ENCODE assay signal across 1 cellular context in the genomic region with DNA sequence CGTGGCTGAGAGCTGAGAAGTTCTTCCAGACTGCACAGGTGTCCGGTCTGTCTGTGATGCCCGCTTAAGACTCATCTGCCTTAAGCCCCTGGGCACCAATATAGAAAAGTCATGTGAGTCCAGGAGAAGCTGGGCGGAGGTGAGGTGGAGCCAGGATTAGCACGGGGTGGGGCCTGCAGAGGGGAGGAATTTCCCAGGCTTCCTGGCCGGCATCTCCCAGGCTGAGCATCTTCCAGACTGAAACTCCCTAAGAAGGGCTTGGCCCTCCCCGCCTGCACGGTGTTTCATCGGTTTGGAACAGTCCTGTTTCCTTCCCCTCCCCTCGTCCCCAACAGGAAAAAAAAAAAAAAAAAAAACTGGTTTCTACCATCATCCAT.
TF ChIP-seq lines count a peak whose summit lies in the region.

No MANE protein-coding gene starts in this region.

TF ChIP-seq in WTC11, 78 proteins besides CTCF, POLR2A, EP300 and RAD21 (continued from another document):
- TF ChIP-seq, protein P1, sequence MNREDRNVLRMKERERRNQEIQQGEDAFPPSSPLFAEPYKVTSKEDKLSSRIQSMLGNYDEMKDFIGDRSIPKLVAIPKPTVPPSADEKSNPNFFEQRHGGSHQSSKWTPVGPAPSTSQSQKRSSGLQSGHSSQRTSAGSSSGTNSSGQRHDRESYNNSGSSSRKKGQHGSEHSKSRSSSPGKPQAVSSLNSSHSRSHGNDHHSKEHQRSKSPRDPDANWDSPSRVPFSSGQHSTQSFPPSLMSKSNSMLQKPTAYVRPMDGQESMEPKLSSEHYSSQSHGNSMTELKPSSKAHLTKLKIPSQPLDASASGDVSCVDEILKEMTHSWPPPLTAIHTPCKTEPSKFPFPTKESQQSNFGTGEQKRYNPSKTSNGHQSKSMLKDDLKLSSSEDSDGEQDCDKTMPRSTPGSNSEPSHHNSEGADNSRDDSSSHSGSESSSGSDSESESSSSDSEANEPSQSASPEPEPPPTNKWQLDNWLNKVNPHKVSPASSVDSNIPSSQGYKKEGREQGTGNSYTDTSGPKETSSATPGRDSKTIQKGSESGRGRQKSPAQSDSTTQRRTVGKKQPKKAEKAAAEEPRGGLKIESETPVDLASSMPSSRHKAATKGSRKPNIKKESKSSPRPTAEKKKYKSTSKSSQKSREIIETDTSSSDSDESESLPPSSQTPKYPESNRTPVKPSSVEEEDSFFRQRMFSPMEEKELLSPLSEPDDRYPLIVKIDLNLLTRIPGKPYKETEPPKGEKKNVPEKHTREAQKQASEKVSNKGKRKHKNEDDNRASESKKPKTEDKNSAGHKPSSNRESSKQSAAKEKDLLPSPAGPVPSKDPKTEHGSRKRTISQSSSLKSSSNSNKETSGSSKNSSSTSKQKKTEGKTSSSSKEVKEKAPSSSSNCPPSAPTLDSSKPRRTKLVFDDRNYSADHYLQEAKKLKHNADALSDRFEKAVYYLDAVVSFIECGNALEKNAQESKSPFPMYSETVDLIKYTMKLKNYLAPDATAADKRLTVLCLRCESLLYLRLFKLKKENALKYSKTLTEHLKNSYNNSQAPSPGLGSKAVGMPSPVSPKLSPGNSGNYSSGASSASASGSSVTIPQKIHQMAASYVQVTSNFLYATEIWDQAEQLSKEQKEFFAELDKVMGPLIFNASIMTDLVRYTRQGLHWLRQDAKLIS (CRISPR knock-in tag; IDR thresholded peaks at IDR 0.05; ENCODE audit: borderline replicate concordance) = no peak
- TF ChIP-seq JUN (CRISPR knock-in tag; IDR thresholded peaks at IDR 0.05) = no peak
- no peak for TF ChIP-seq TCF7 (CRISPR knock-in tag; IDR thresholded peaks at IDR 0.05; ENCODE audit: low read depth)
- no peak for TF ChIP-seq JAZF1 (CRISPR knock-in tag; IDR thresholded peaks at IDR 0.05)
- no peak for TF ChIP-seq NFATC4 (CRISPR knock-in tag; IDR thresholded peaks at IDR 0.05)
- no peak for TF ChIP-seq NR3C1 (CRISPR knock-in tag; conservative IDR thresholded peaks at IDR 0.05; ENCODE audit: low read depth)
- TF ChIP-seq, protein P2, sequence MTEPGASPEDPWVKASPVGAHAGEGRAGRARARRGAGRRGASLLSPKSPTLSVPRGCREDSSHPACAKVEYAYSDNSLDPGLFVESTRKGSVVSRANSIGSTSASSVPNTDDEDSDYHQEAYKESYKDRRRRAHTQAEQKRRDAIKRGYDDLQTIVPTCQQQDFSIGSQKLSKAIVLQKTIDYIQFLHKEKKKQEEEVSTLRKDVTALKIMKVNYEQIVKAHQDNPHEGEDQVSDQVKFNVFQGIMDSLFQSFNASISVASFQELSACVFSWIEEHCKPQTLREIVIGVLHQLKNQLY (CRISPR knock-in tag; IDR thresholded peaks at IDR 0.05) = no peak
- no peak for TF ChIP-seq ZBTB21 (CRISPR knock-in tag; IDR thresholded peaks at IDR 0.05; ENCODE audit: borderline replicate concordance)
- TF ChIP-seq OVOL2 (CRISPR knock-in tag; IDR thresholded peaks at IDR 0.05; ENCODE audit: borderline replicate concordance) = no peak
- TF ChIP-seq, protein P3, sequence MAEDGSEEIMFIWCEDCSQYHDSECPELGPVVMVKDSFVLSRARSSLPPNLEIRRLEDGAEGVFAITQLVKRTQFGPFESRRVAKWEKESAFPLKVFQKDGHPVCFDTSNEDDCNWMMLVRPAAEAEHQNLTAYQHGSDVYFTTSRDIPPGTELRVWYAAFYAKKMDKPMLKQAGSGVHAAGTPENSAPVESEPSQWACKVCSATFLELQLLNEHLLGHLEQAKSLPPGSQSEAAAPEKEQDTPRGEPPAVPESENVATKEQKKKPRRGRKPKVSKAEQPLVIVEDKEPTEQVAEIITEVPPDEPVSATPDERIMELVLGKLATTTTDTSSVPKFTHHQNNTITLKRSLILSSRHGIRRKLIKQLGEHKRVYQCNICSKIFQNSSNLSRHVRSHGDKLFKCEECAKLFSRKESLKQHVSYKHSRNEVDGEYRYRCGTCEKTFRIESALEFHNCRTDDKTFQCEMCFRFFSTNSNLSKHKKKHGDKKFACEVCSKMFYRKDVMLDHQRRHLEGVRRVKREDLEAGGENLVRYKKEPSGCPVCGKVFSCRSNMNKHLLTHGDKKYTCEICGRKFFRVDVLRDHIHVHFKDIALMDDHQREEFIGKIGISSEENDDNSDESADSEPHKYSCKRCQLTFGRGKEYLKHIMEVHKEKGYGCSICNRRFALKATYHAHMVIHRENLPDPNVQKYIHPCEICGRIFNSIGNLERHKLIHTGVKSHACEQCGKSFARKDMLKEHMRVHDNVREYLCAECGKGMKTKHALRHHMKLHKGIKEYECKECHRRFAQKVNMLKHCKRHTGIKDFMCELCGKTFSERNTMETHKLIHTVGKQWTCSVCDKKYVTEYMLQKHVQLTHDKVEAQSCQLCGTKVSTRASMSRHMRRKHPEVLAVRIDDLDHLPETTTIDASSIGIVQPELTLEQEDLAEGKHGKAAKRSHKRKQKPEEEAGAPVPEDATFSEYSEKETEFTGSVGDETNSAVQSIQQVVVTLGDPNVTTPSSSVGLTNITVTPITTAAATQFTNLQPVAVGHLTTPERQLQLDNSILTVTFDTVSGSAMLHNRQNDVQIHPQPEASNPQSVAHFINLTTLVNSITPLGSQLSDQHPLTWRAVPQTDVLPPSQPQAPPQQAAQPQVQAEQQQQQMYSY (CRISPR knock-in tag; IDR thresholded peaks at IDR 0.05) = no peak
- TF ChIP-seq CREB1 (CRISPR knock-in tag; IDR thresholded peaks at IDR 0.05) = no peak
- no peak for TF ChIP-seq ELF4 (CRISPR knock-in tag; IDR thresholded peaks at IDR 0.05; ENCODE audit: low read depth)
